ENCODE assay signal across 2 cellular contexts in genomic region chr2:148020036-148020357, GRCh38.
A peak's percentile ranks its signal among the peaks of the same experiment; 100 is the strongest.
TF ChIP-seq lines count a peak whose summit lies in the region.

No MANE protein-coding gene starts in this region.

TF ChIP-seq in IMR-90, 13 proteins besides CTCF, POLR2A, EP300 and RAD21:
- TF ChIP-seq ELK1 (IDR thresholded peaks at IDR 0.05; ENCODE audit: borderline replicate concordance, low read depth, low read length): no peak
- no peak for TF ChIP-seq MAFK (IDR thresholded peaks at IDR 0.05; ENCODE audit: low read depth, low read length)
- no peak for TF ChIP-seq BHLHE40 (IDR thresholded peaks at IDR 0.05; ENCODE audit: low read depth, low read length)
- no peak for TF ChIP-seq CEBPB (IDR thresholded peaks at IDR 0.05; ENCODE audit: low read depth, low read length)
- TF ChIP-seq FOS (IDR thresholded peaks at IDR 0.05; ENCODE audit: low read depth, low read length): no peak
- TF ChIP-seq, protein P1, sequence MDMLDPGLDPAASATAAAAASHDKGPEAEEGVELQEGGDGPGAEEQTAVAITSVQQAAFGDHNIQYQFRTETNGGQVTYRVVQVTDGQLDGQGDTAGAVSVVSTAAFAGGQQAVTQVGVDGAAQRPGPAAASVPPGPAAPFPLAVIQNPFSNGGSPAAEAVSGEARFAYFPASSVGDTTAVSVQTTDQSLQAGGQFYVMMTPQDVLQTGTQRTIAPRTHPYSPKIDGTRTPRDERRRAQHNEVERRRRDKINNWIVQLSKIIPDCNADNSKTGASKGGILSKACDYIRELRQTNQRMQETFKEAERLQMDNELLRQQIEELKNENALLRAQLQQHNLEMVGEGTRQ (IDR thresholded peaks at IDR 0.05; ENCODE audit: low read depth, low read length): no peak
- TF ChIP-seq RFX5 (IDR thresholded peaks at IDR 0.05; ENCODE audit: low read depth, low read length): no peak
- no peak for TF ChIP-seq RCOR1 (IDR thresholded peaks at IDR 0.05; ENCODE audit: insufficient replicate concordance, low read length)
- TF ChIP-seq NFE2L2 (IDR thresholded peaks at IDR 0.05; ENCODE audit: low read depth, low read length): no peak
- no peak for TF ChIP-seq SMC3 (IDR thresholded peaks at IDR 0.05; ENCODE audit: low read depth, low read length)
- no peak for TF ChIP-seq MXI1 (IDR thresholded peaks at IDR 0.05; ENCODE audit: borderline replicate concordance, low read depth, low read length)
- no peak for TF ChIP-seq MAZ (IDR thresholded peaks at IDR 0.05; ENCODE audit: borderline replicate concordance, low read depth, low read length)
- TF ChIP-seq CHD1 (IDR thresholded peaks at IDR 0.05; ENCODE audit: low read depth, low read length): no peak

TF ChIP-seq in K562, 482 proteins besides CTCF, POLR2A, EP300 and RAD21:
- TF ChIP-seq CHD1 (IDR thresholded peaks at IDR 0.05; ENCODE audit: low read length) (peak; percentile 87), ZNF431 (CRISPR knock-in tag; IDR thresholded peaks at IDR 0.05) (no peak), FOXJ2 (tag; IDR thresholded peaks at IDR 0.05) (0 out of 2 replicates have a peak, but pooled peaks have one; percentile 15), LCOR (CRISPR knock-in tag; IDR thresholded peaks at IDR 0.05) (peak; percentile 0; the same call in 1 of the 2 replicates), ZNF175 (CRISPR knock-in tag; IDR thresholded peaks at IDR 0.05; ENCODE audit: low read depth) (0 out of 2 replicates have a peak, but pooled peaks have one; percentile 16), STAT5A (IDR thresholded peaks at IDR 0.05; ENCODE audit: borderline replicate concordance, low read length) (no peak), KAT7 (CRISPR knock-in tag; IDR thresholded peaks at IDR 0.05; ENCODE audit: borderline replicate concordance) (0 out of 2 replicates have a peak, but pooled peaks have one; percentile 49)
TF ChIP-seq in K562: peak in this region for 5.
